ENCODE assay signal across 23 cellular contexts in the genomic region with DNA sequence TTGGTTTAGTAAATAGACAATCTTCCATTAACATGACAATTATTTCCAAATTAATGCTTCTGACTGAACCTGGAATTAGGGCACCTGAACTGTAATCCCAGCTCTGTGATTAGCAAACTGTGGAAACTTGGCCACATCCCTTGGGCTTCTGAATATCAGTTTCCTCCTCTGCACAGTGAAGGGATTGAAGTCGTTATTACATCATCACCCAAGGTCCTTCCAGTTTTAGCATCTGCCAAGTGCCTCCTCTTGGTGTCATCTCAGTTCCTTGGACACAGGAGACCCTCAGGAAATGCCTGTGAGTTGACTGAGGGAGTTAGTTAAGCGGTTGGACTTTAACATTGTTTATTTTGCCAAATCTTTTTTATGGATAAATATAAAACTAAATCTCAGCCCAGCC.
DNase-seq lines count a peak whose midpoint lies in the region; ATAC-seq and TF ChIP-seq lines count a peak whose summit lies in the region.
"Had no signal": no experiment of that assay in that cellular context is flagged by ENCODE, and none has a peak within 500 bp of the region (broad histone marks: within the 10 kb centered on the region; RNA-seq: fewer than 3 reads in every experiment).

No MANE protein-coding gene starts in this region.

- no peak overlapping the region for H3K9ac ChIP-seq in adipocyte (ENCODE audit: low read length)

- H3K9me2 ChIP-seq in GM23338 (ENCODE audit: insufficient read depth) (peaks cover 12% of the 10 kb centered on the region), PC-9 (ENCODE audit: insufficient read depth) (no peaks in the 10 kb centered on the region)

- peaks cover 13% of the 10 kb centered on the region for H3K4me1 ChIP-seq in GM23338 (ENCODE audit: insufficient read depth)
- peaks cover 13% of the 10 kb centered on the region for H3K4me1 ChIP-seq in adipocyte (ENCODE audit: control insufficient read depth, insufficient read depth, low read length)
- peaks cover 0 to 14% of the 10 kb centered on the region in 2 donors for H3K4me1 ChIP-seq in right atrium auricular region
- peaks cover 23% of the 10 kb centered on the region for H3K4me1 ChIP-seq in PC-9 (replicated peaks; ENCODE audit: insufficient read depth)
- H3K4me1 ChIP-seq: HAP-1 had no signal

- H3K36me3 ChIP-seq in GM23338 (ENCODE audit: insufficient read depth) (no peaks in the 10 kb centered on the region), adipocyte (ENCODE audit: control insufficient read depth, insufficient read depth, low read length, severe bottlenecking) (no peaks in the 10 kb centered on the region), right atrium auricular region (no peaks in the 10 kb centered on the region), PC-9 (ENCODE audit: low read depth) (no peaks in the 10 kb centered on the region)
- H3K36me3 ChIP-seq: HAP-1, tibial nerve had no signal

- H3K9me3 ChIP-seq in adipocyte (ENCODE audit: control insufficient read depth, low read length) (no peaks in the 10 kb centered on the region), right atrium auricular region (no peaks in the 10 kb centered on the region), PC-9 (ENCODE audit: insufficient read depth, low read depth) (peaks cover 6% of the 10 kb centered on the region; the same call in 1 of the 2 replicates)
- H3K9me3 ChIP-seq: HAP-1, mucosa of descending colon, tibial nerve had no signal

- H2AFZ ChIP-seq in GM23338, result 0 out of 2 replicates have a peak overlapping the region, but pooled peaks have one; percentile 11
- no peak overlapping the region for H2AFZ ChIP-seq in PC-9

- no peak overlapping the region for H3K27ac Mint-ChIP-seq in GM23338
- H3K27ac Mint-ChIP-seq: CD4-positive, alpha-beta memory T cell had no signal

- H3K4me1 Mint-ChIP-seq in GM23338, result peaks cover 20% of the 10 kb centered on the region

- H4K20me1 ChIP-seq in GM23338 (replicated peaks; ENCODE audit: insufficient read depth) (no peaks in the 10 kb centered on the region), PC-9 (ENCODE audit: insufficient read depth) (no peaks in the 10 kb centered on the region)

- no TSS peak for BruUV-seq in PC-9 (replicated peaks; lab: Mats Ljungman, UMichigan)

- no peak overlapping the region for H3K27ac ChIP-seq in GM23338 (ENCODE audit: low read depth)
- H3K27ac ChIP-seq in right atrium auricular region, result no peak overlapping the region
- H3K27ac ChIP-seq in PC-9, result no peak overlapping the region
- H3K27ac ChIP-seq: tibial nerve had no signal

- peaks cover 4% of the 10 kb centered on the region; the same call in 1 of the 3 replicates for H3K36me3 Mint-ChIP-seq in GM23338 (ENCODE audit: low read depth)
- H3K36me3 Mint-ChIP-seq: CD4-positive, alpha-beta memory T cell had no signal

- TF ChIP-seq CTCF in AG10803 (conservative IDR thresholded peaks at IDR 0.05; ENCODE audit: low read length), result no peak
- TF ChIP-seq CTCF in GM23338 (conservative IDR thresholded peaks at IDR 0.05; ENCODE audit: low read depth in 2 of 2), result no peak
- no peak for TF ChIP-seq CTCF in right atrium auricular region (IDR thresholded peaks at IDR 0.05)
- TF ChIP-seq CTCF in PC-9 (conservative IDR thresholded peaks at IDR 0.05), result no peak

- peaks cover 4% of the 10 kb centered on the region; the same call in 1 of the 3 replicates for H3K9me3 Mint-ChIP-seq in GM23338
- H3K9me3 Mint-ChIP-seq: CD4-positive, alpha-beta memory T cell had no signal

- H3K27me3 Mint-ChIP-seq in GM23338 (ENCODE audit: insufficient read depth, low read depth, poor library complexity), result peaks cover 6% of the 10 kb centered on the region

- H3F3A ChIP-seq in GM23338 (replicated peaks; ENCODE audit: low read depth) (no peaks in the 10 kb centered on the region), PC-9 (ENCODE audit: insufficient read depth, low read depth) (no peaks in the 10 kb centered on the region)

- H3K4me3 ChIP-seq in AG10803 (ENCODE audit: low read length), result no peak overlapping the region
- no peak overlapping the region for H3K4me3 ChIP-seq in GM23338
- H3K4me3 ChIP-seq in adipocyte (ENCODE audit: low read length), result no peak overlapping the region
- no peak overlapping the region for H3K4me3 ChIP-seq in right atrium auricular region
- no peak overlapping the region for H3K4me3 ChIP-seq in PC-9
- H3K4me3 ChIP-seq: HAP-1, mucosa of descending colon, tibial nerve had no signal

- H3K4me2 ChIP-seq in GM23338 (no peak overlapping the region), PC-9 (no peak overlapping the region)

- no peaks in the 10 kb centered on the region for H3K79me2 ChIP-seq in GM23338 (replicated peaks; ENCODE audit: insufficient read depth)
- no peaks in the 10 kb centered on the region for H3K79me2 ChIP-seq in PC-9 (ENCODE audit: low read depth)

- intact Hi-C loops in PC-9 (cut with micrococcal nuclease; ENCODE audit: unreplicated experiment), result no loop called here

- ATAC-seq in GM23338, result no peak
- no peak for ATAC-seq in GM21390 (IDR thresholded peaks at IDR 0.05; ENCODE audit: unreplicated experiment)
- no peak for ATAC-seq in GM18867 (IDR thresholded peaks at IDR 0.05; ENCODE audit: unreplicated experiment)
- ATAC-seq: left colon; mucosa of descending colon; SK-N-SH treated with all-trans-retinoic acid at 6 μM for 48 hours; stimulated activated naive CD8-positive, alpha-beta T cell treated with anti-CD3 and anti-CD28 coated beads, Interleukin-15, Interleukin-2, amounts not matched to agents 100 U/mL and 50 U/mL, for 24 hours had no signal

- no peak overlapping the region for H3K4me3 Mint-ChIP-seq in GM23338
- H3K4me3 Mint-ChIP-seq: CD4-positive, alpha-beta memory T cell had no signal

- POLR2A ChIA-PET in PC-9 (lab: Charles Lee; ENCODE audit: unreplicated experiment), result no interaction called here

- CTCF ChIA-PET in PC-9 (lab: Charles Lee), result no interaction called here

- H3K27me3 ChIP-seq in GM23338 (ENCODE audit: insufficient read depth) (no peaks in the 10 kb centered on the region), adipocyte (replicated peaks; ENCODE audit: control insufficient read depth, insufficient read depth, low read length) (no peaks in the 10 kb centered on the region), right atrium auricular region (no peaks in the 10 kb centered on the region), PC-9 (ENCODE audit: insufficient read depth, low read depth) (no peaks in the 10 kb centered on the region)
- H3K27me3 ChIP-seq: tibial nerve had no signal

- peak; percentile 49 for DNase-seq in AG10803 (ENCODE audit: low read depth)
- DNase-seq in GM23338 (ENCODE audit: low spot score), result no peak
- DNase-seq in adipocyte (ENCODE audit: low read depth), result peak; percentile 24
- DNase-seq in right atrium auricular region (ENCODE audit: low spot score), result peak; percentile 58
- no peak for DNase-seq in putamen (ENCODE audit: low spot score)
- no peak for DNase-seq in PC-9
- DNase-seq: ACHN; activated effector memory CD4-positive, alpha-beta T cell treated with anti-CD3 and anti-CD28 coated beads, Interleukin-2, amount 50 U/mL, for 16 hours; aorta; CD4-positive, alpha-beta memory T cell; DMS79; left colon; mucosa of descending colon; NCI-H1092 treated with DMSO at 0.1 percent for 48 hours; NCI-H2081; NCI-H526; stimulated activated CD4-positive, alpha-beta T cell treated with anti-CD3 and anti-CD28 coated beads, Interleukin-1b, Interleukin-23, amount 100 ng/mL, for 48 hours; stimulated activated naive CD8-positive, alpha-beta T cell treated with anti-CD3 and anti-CD28 coated beads, Interleukin-15, Interleukin-2, amounts not matched to agents 100 U/mL and 50 U/mL, for 24 hours had no signal

TF ChIP-seq in GM23338, 12 proteins besides CTCF, POLR2A, EP300 and RAD21 (continues in another document):
- no peak for TF ChIP-seq STAT1 (IDR thresholded peaks at IDR 0.05; ENCODE audit: unreplicated experiment)

Comparison
In these comparisons a context has a peak if more than half of its experiments do, and no peak if none do; other contexts are left out.
1. DNase-seq: peak in AG10803 (single experiment), adipocyte (single experiment) and right atrium auricular region (single experiment); none in GM23338 (single experiment), putamen (single experiment) and PC-9 (0 of 2).